8 cellular contexts compared by ENCODE assay signal in genomic region chr2:143110759-143111428, GRCh38. TPM values are rescaled to one million over a fixed set of nuclear protein-coding genes. Genes with fewer than 3 reads are reported as not detected.
A peak's percentile ranks its signal among the peaks of the same experiment; 100 is the strongest.
DNase-seq lines count a peak whose midpoint lies in the region; ATAC-seq and TF ChIP-seq lines count a peak whose summit lies in the region.

No MANE protein-coding gene starts in this region.

- no peaks in the 10 kb centered on the region for H3K9me3 ChIP-seq in GM23248 (ENCODE audit: low read depth)
- H3K9me3 ChIP-seq in Karpas-422 (ENCODE audit: low read length): no peaks in the 10 kb centered on the region
- H3K9me3 ChIP-seq in psoas muscle: no peaks in the 10 kb centered on the region

- no peak for ATAC-seq in psoas muscle

- WGBS in GM23248 (ENCODE audit: low coverage in 1 of 2, low lambda C conversion rate in 2 of 2, missing lambda C conversion rate in 2 of 2), 2 experiments: 45 to 47% methylated on average over 6 of the region's 6 CpGs
- 23 to 26% (median 23%) methylated on average over 6 of the region's 6 CpGs for WGBS in psoas muscle, 3 donors

- H3K4me3 ChIP-seq in GM23248: no peak overlapping the region
- no peak overlapping the region for H3K4me3 ChIP-seq in Karpas-422 (ENCODE audit: low read length)
- no peak overlapping the region for H3K4me3 ChIP-seq in psoas muscle

- H3K4me1 Mint-ChIP-seq in activated naive CD4-positive, alpha-beta T cell treated with anti-CD3 and anti-CD28 coated beads for 36 hours (ENCODE audit: low read depth): peaks cover 46% of the 10 kb centered on the region
- H3K4me1 Mint-ChIP-seq in glutamatergic neuron (ENCODE audit: low read depth, unreplicated experiment): no peaks in the 10 kb centered on the region

- no peaks in the 10 kb centered on the region for H3K4me1 ChIP-seq in GM23248 (ENCODE audit: insufficient read depth)
- H3K4me1 ChIP-seq in Karpas-422 (ENCODE audit: low read length): peaks cover 5% of the 10 kb centered on the region
- no peaks in the 10 kb centered on the region for H3K4me1 ChIP-seq in psoas muscle

- H3K36me3 ChIP-seq in GM23248 (ENCODE audit: low read depth) (no peaks in the 10 kb centered on the region), Karpas-422 (ENCODE audit: insufficient read depth, low read length) (no peaks in the 10 kb centered on the region), psoas muscle (ENCODE audit: insufficient read depth in 1 of 2, low read depth in 1 of 2) (no peaks in the 10 kb centered on the region)

- no peaks in the 10 kb centered on the region for H3K79me2 ChIP-seq in GM23248 (ENCODE audit: insufficient read depth)
- no peaks in the 10 kb centered on the region for H3K79me2 ChIP-seq in Karpas-422 (ENCODE audit: low read length)

- H3K4me3 Mint-ChIP-seq in activated naive CD4-positive, alpha-beta T cell treated with anti-CD3 and anti-CD28 coated beads for 36 hours: peak overlapping the region; percentile 59
- no peak overlapping the region for H3K4me3 Mint-ChIP-seq in glutamatergic neuron (ENCODE audit: unreplicated experiment)

- H3K9me3 Mint-ChIP-seq in activated naive CD4-positive, alpha-beta T cell treated with anti-CD3 and anti-CD28 coated beads for 36 hours: no peaks in the 10 kb centered on the region
- no peaks in the 10 kb centered on the region for H3K9me3 Mint-ChIP-seq in glutamatergic neuron (ENCODE audit: unreplicated experiment)

- H3K27ac ChIP-seq in GM23248: no peak overlapping the region
- H3K27ac ChIP-seq in Karpas-422 (ENCODE audit: low read length): no peak overlapping the region
- no peak overlapping the region for H3K27ac ChIP-seq in psoas muscle

- H3K36me3 Mint-ChIP-seq in activated naive CD4-positive, alpha-beta T cell treated with anti-CD3 and anti-CD28 coated beads for 36 hours (ENCODE audit: low read depth): no peaks in the 10 kb centered on the region
- H3K36me3 Mint-ChIP-seq in glutamatergic neuron (ENCODE audit: unreplicated experiment): no peaks in the 10 kb centered on the region

- H2AFZ ChIP-seq in GM23248 (peak overlapping the region; percentile 63), Karpas-422 (ENCODE audit: low read length) (peak overlapping the region; percentile 85)

- H3K4me2 ChIP-seq in GM23248 (ENCODE audit: unreplicated experiment) (peak overlapping the region; percentile 35), Karpas-422 (ENCODE audit: low read depth, low read length, poor library complexity, severe bottlenecking) (peak overlapping the region; percentile 37)

- H3K27ac Mint-ChIP-seq in activated naive CD4-positive, alpha-beta T cell treated with anti-CD3 and anti-CD28 coated beads for 36 hours: peak overlapping the region; percentile 90
- H3K27ac Mint-ChIP-seq in glutamatergic neuron (ENCODE audit: unreplicated experiment): no peak overlapping the region

- CTCF ChIA-PET in activated naive CD4-positive, alpha-beta T cell treated with anti-CD3 and anti-CD28 coated beads for 36 hours (lab: Charles Lee): interaction anchor here (0.6 to 5.7 kb wide), 31 partner anchors 10 to 583 kb away, joined by 3 to 99 read pairs (median 5); no protein-coding TSS in a partner anchor

- in situ Hi-C loops in GM23248 (cut with MboI): no loop called here
- in situ Hi-C loops in SK-MEL-5 (cut with HindIII; ENCODE audit: low pct_unique_long_range_greater_than_20kb, low sequenced_read_pairs): no loop called here

- peak; percentile 52 for DNase-seq in GM03348 (ENCODE audit: low spot score)
- DNase-seq in GM23248: peak; percentile 73
- peak; percentile 91 for DNase-seq in Karpas-422
- peak; percentile 82 for DNase-seq in SK-MEL-5 (ENCODE audit: low read depth, low spot score)
- peak; percentile 82 for DNase-seq in activated naive CD4-positive, alpha-beta T cell treated with anti-CD3 and anti-CD28 coated beads for 36 hours
- DNase-seq in glutamatergic neuron: peak; percentile 54
- DNase-seq in psoas muscle: peak; percentile 16 to 23
- DNase-seq in 8988T: no peak

- no peaks in the 10 kb centered on the region for H3K27me3 Mint-ChIP-seq in activated naive CD4-positive, alpha-beta T cell treated with anti-CD3 and anti-CD28 coated beads for 36 hours (ENCODE audit: low read depth)
- no peaks in the 10 kb centered on the region for H3K27me3 Mint-ChIP-seq in glutamatergic neuron (ENCODE audit: unreplicated experiment)

- TF ChIP-seq CTCF in glutamatergic neuron (IDR thresholded peaks at IDR 0.05; ENCODE audit: partially characterized antibody, unreplicated experiment) (peak; percentile 77), psoas muscle (IDR thresholded peaks at IDR 0.05) (peak; percentile 48)

- no peaks in the 10 kb centered on the region for H4K20me1 ChIP-seq in GM23248 (ENCODE audit: insufficient read depth)
- H4K20me1 ChIP-seq in Karpas-422 (ENCODE audit: insufficient read depth, low read depth, low read length): no peaks in the 10 kb centered on the region

- H3K9me2 ChIP-seq in GM23248 (ENCODE audit: insufficient read depth) (no peaks in the 10 kb centered on the region), Karpas-422 (replicated peaks; ENCODE audit: insufficient read depth, low read length) (no peaks in the 10 kb centered on the region)

- H3K27me3 ChIP-seq in GM23248 (replicated peaks; ENCODE audit: insufficient read depth): no peaks in the 10 kb centered on the region
- no peaks in the 10 kb centered on the region for H3K27me3 ChIP-seq in Karpas-422 (ENCODE audit: low read length)
- H3K27me3 ChIP-seq in psoas muscle (ENCODE audit: insufficient read depth in 3 of 3, low read length in 2 of 3): no peaks in the 10 kb centered on the region

- no peaks in the 10 kb centered on the region for H3F3A ChIP-seq in GM23248 (ENCODE audit: insufficient read depth)

- intact Hi-C loops in activated naive CD4-positive, alpha-beta T cell treated with anti-CD3 and anti-CD28 coated beads for 36 hours (cut with micrococcal nuclease): loop anchor here (1.0 to 5.0 kb wide), 8 partner anchors 26 to 1406 kb away; no protein-coding TSS in a partner anchor
- intact Hi-C loops in psoas muscle (cut with DNase I): loop anchor here in 1 of 2 donors (5.0 kb wide), 1 partner anchor 146 kb away; no protein-coding TSS in a partner anchor

- H3K9ac ChIP-seq in GM23248: no peak overlapping the region
- peak overlapping the region; percentile 37; the same call in 1 of the 2 replicates for H3K9ac ChIP-seq in Karpas-422 (ENCODE audit: low read length)

RNA-seq across cellular contexts. Expression of gene ARHGAP15, which starts 18.3 kb away (rescaled TPM):
- total RNA-seq in GM23248 (2014; rRNA removed; shearing (Covaris generic)): not detected in 2 replicates
- polyA plus RNA-seq in GM23248 (2016; fragmentation: Nextera tagmentation; extraction: Ambion mirVana) (0.10 TPM in 1 of 2 replicates, not detected in the other), psoas muscle (under 1 TPM; 0.49 to 0.95 (median 0.87) TPM)
- total RNA-seq in Karpas-422 (2014; rRNA removed; shearing (Covaris generic); ENCODE audit: low replicate concordance): 65.6 and 82.8 TPM in 2 replicates
- 0.71 and 2.4 TPM in 2 replicates for total RNA-seq in SK-MEL-5 (2014; rRNA removed; shearing (Covaris generic))
- 0.64 TPM in 1 of 2 replicates, not detected in the other for polyA plus RNA-seq in SK-MEL-5 (2015; cell fraction: cytosol; rRNA removed)
- not detected in 2 replicates for polyA plus RNA-seq in SK-MEL-5 (2015; cell fraction: nucleus; rRNA removed)
- 10 to 100 TPM; 85.7 to 90.1 TPM for total RNA-seq in activated naive CD4-positive, alpha-beta T cell treated with anti-CD3 and anti-CD28 coated beads for 36 hours
- total RNA-seq in glutamatergic neuron (ENCODE audit: unreplicated experiment) (not detected), psoas muscle (1 to 10 TPM in 3 of 4 donors, under 1 TPM in 1; 0.87 to 3.1 (median 2.3) TPM)

Comparison
In these comparisons a context has a peak if more than half of its experiments do, and no peak if none do; other contexts are left out.
1. RNA of gene ARHGAP15, which starts 18.3 kb away (total RNA-seq): 85.7 to 90.1 TPM in activated naive CD4-positive, alpha-beta T cell treated with anti-CD3 and anti-CD28 coated beads for 36 hours and 65.6 to 82.8 TPM in Karpas-422; 0.87 to 3.1 TPM in psoas muscle, 0.71 to 2.4 TPM in SK-MEL-5, not detected in GM23248 and not detected in glutamatergic neuron (single experiment); every median in the first group is over 10 times any median in the second.